ENCODE assay signal across 1 cellular context in genomic region chr18:7958081-7958896, GRCh38.
TF ChIP-seq lines count a peak whose summit lies in the region.

No MANE protein-coding gene starts in this region.

TF ChIP-seq in GM23338, 12 proteins besides CTCF, POLR2A, EP300 and RAD21 (continued from another document):
- TF ChIP-seq REST (IDR thresholded peaks at IDR 0.05; ENCODE audit: unreplicated experiment): no peak
- no peak for TF ChIP-seq POLR2AphosphoS5 (IDR thresholded peaks at IDR 0.05; ENCODE audit: low read depth)
- no peak for TF ChIP-seq ETS1 (IDR thresholded peaks at IDR 0.05)
